Comparison of ENCODE assay signal across 24 cellular contexts in the genomic region with DNA sequence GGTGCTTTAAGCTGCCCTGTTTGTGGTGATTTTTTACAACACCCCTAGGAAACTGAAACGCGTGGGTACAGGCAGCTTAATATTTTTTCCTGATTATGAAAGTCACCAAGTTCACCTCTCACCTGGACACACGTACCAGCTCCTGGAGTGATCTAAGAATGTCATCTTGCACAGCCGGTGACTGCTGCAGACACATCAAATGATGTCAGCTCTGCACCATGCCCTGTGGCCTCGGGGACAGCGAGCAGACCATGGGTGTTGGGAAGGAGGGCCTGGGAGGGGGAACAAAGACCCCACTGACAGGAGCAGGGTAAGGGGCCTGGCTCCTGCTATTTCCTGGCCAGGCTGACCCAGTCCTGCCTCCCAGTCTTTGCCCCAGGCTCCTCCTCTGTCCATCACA.
"Had no signal": no experiment of that assay in that cellular context is flagged by ENCODE, and none has a peak within 500 bp of the region (broad histone marks: within the 10 kb centered on the region; RNA-seq: fewer than 3 reads in every experiment).

No MANE protein-coding gene starts in this region.

- H3K4me1 ChIP-seq: prostate gland, thyroid gland had no signal

- H3K9me3 Mint-ChIP-seq: activated naive CD4-positive, alpha-beta T cell treated with anti-CD3 and anti-CD28 coated beads, Interleukin-2, amount 50 U/mL, for 24 hours; natural killer cell; stimulated activated naive CD8-positive, alpha-beta T cell treated with anti-CD3 and anti-CD28 coated beads, Interleukin-15, Interleukin-2, amounts not matched to agents 100 ng/mL and 50 ng/mL, for 24 hours; WTC11 had no signal

- H3K27me3 Mint-ChIP-seq: activated naive CD4-positive, alpha-beta T cell treated with anti-CD3 and anti-CD28 coated beads, Interleukin-2, amount 50 U/mL, for 24 hours had no signal

- H3K36me3 Mint-ChIP-seq: activated naive CD4-positive, alpha-beta T cell treated with anti-CD3 and anti-CD28 coated beads, Interleukin-2, amount 50 U/mL, for 24 hours; brain; natural killer cell; WTC11 had no signal

- H3K27me3 ChIP-seq: neutrophil, ovary, right atrium auricular region, thyroid gland had no signal

- H3K27ac Mint-ChIP-seq: activated naive CD4-positive, alpha-beta T cell treated with anti-CD3 and anti-CD28 coated beads, Interleukin-2, amount 50 U/mL, for 24 hours; brain; natural killer cell; stimulated activated naive CD8-positive, alpha-beta T cell treated with anti-CD3 and anti-CD28 coated beads, Interleukin-15, Interleukin-2, amounts not matched to agents 100 ng/mL and 50 ng/mL, for 24 hours had no signal

- H3K27ac ChIP-seq: neutrophil, ovary, prostate gland, right atrium auricular region, thyroid gland had no signal

- H3K4me3 ChIP-seq: ovary, prostate gland, right atrium auricular region, thyroid gland had no signal

- H3K36me3 ChIP-seq: neutrophil, ovary, prostate gland, right atrium auricular region, thyroid gland had no signal

- DNase-seq: activated gamma-delta T cell treated with Interleukin-2 at 50 U/mL for 16 hours; activated T-cell treated with anti-CD3 and anti-CD28 coated beads, Interleukin-2, amount 50 U/mL, for 1 hour; aorta; effector memory CD4-positive, alpha-beta T cell; foreskin melanocyte; glutamatergic neuron; hippocampal formation; left ventricle myocardium superior; midbrain; natural killer cell; ovary; stimulated activated CD4-positive, alpha-beta T cell treated with anti-CD3 and anti-CD28 coated beads, Interleukin-12 subunit alpha, Interleukin-12 subunit beta, amount 100 ng/mL, for 4 hours; stimulated activated CD4-positive, alpha-beta T cell treated with anti-CD3 and anti-CD28 coated beads, Interleukin-4, amount 100 ng/mL, for 4 hours; substantia nigra; T1000; thyroid gland had no signal

- H3K9me3 ChIP-seq: neutrophil, ovary, prostate gland, right atrium auricular region, thyroid gland had no signal

- H3K4me3 Mint-ChIP-seq: activated naive CD4-positive, alpha-beta T cell treated with anti-CD3 and anti-CD28 coated beads, Interleukin-2, amount 50 U/mL, for 24 hours; brain; natural killer cell; stimulated activated naive CD8-positive, alpha-beta T cell treated with anti-CD3 and anti-CD28 coated beads, Interleukin-15, Interleukin-2, amounts not matched to agents 100 ng/mL and 50 ng/mL, for 24 hours; WTC11 had no signal

- ATAC-seq: esophagus mucosa, left ventricle myocardium superior, natural killer cell, WTC11 had no signal
